Comparison of ENCODE assay signal across 14 cellular contexts in genomic region chr21:27498025-27498424, GRCh38.
"Had no signal": no experiment of that assay in that cellular context is flagged by ENCODE, and none has a peak within 500 bp of the region (broad histone marks: within the 10 kb centered on the region; RNA-seq: fewer than 3 reads in every experiment).

No MANE protein-coding gene starts in this region.

- H3K27me3 ChIP-seq: hepatocyte, right atrium auricular region, suprapubic skin had no signal

- H3K9me3 ChIP-seq: right atrium auricular region, suprapubic skin had no signal

- H3K4me1 ChIP-seq: right atrium auricular region, suprapubic skin had no signal

- H3K36me3 ChIP-seq: right atrium auricular region, suprapubic skin had no signal

- H3K27ac ChIP-seq: hepatocyte, right atrium auricular region, suprapubic skin had no signal

- H2AFZ ChIP-seq: hepatocyte had no signal

- H3K4me3 ChIP-seq: hepatocyte, right atrium auricular region, suprapubic skin had no signal

- DNase-seq: activated CD4-positive, alpha-beta T cell treated with anti-CD3 and anti-CD28 coated beads, Interleukin-2, amount 50 U/mL, for 4 hours; activated naive CD4-positive, alpha-beta T cell treated with anti-CD3 and anti-CD28 coated beads for 36 hours; activated naive CD8-positive, alpha-beta T cell treated with anti-CD3 and anti-CD28 coated beads, Interleukin-2, amount 50 U/mL, for 24 hours; aorta; dermis blood vessel endothelial cell; islet precursor cell; left ventricle myocardium superior; mesendoderm; nucleus accumbens; small intestine; T-helper 2 cell had no signal

- H3K79me2 ChIP-seq: hepatocyte had no signal

- H3K4me2 ChIP-seq: hepatocyte had no signal
